In genomic region chr9:131290039-131290766, GRCh38 we compare ENCODE assay signal across 10 cellular contexts. TPM values are rescaled to one million over a fixed set of nuclear protein-coding genes. Genes with fewer than 3 reads are reported as not detected.
DNase-seq lines count a peak whose midpoint lies in the region; ATAC-seq, FAIRE-seq and TF ChIP-seq lines count a peak whose summit lies in the region.
"Had no signal": no experiment of that assay in that cellular context is flagged by ENCODE, and none has a peak within 500 bp of the region (broad histone marks: within the 10 kb centered on the region; RNA-seq: fewer than 3 reads in every experiment).

No MANE protein-coding gene starts in this region.

- SMC1A ChIA-PET in GM12878 (lab: Charles Lee; ENCODE audit: uncharacterized antibody, unreplicated experiment) = no interaction called here

- RAD21 ChIA-PET in GM12878 (lab: Charles Lee; ENCODE audit: unreplicated experiment) = interaction anchor here (1.5 kb wide), 1 partner anchor 46 kb away, joined by 3 read pairs; no protein-coding TSS in a partner anchor

- no peak for TF ChIP-seq RAD21 in GM12878 (IDR thresholded peaks at IDR 0.05; ENCODE audit: insufficient read depth, low read depth, low read length)

- H3K36me3 ChIP-seq in GM12878 (ENCODE audit: control insufficient read depth in 2 of 2, insufficient read depth in 2 of 2, low read length in 1 of 2) = no peaks in the 10 kb centered on the region

- H3K27ac ChIP-seq in GM12878 (ENCODE audit: control insufficient read depth, insufficient read depth) (no peak overlapping the region), right cardiac atrium (ENCODE audit: low read length) (peak overlapping the region; percentile 80)
- H3K27ac ChIP-seq: RWPE1 had no signal

- H3K9ac ChIP-seq in GM12878 (ENCODE audit: control insufficient read depth, insufficient read depth, low read length) = no peak overlapping the region

- no peak for TF ChIP-seq EP300 in GM12878 (IDR thresholded peaks at IDR 0.05; ENCODE audit: borderline replicate concordance in 1 of 2, control insufficient read depth in 1 of 2, low read depth in 2 of 2, low read length in 2 of 2)

- H3K79me2 ChIP-seq in GM12878 (ENCODE audit: control insufficient read depth, insufficient read depth, low read length) = no peaks in the 10 kb centered on the region

- CTCF ChIA-PET in GM12878 (lab: Yijun Ruan, JAX) = no interaction called here

- no peak overlapping the region for H3K4me3 Mint-ChIP-seq in effector memory CD8-positive, alpha-beta T cell
- H3K4me3 Mint-ChIP-seq: mesothelial cell of epicardium had no signal

- no peak overlapping the region for H3K4me2 ChIP-seq in GM12878 (ENCODE audit: control insufficient read depth, insufficient read depth)

- no peak for TF ChIP-seq POLR2A in GM12878 (IDR thresholded peaks at IDR 0.05; ENCODE audit: low read depth, low read length)

- H3K4me1 ChIP-seq in GM12878 (ENCODE audit: control insufficient read depth, insufficient read depth, low read length) = no peaks in the 10 kb centered on the region
- peaks cover 2% of the 10 kb centered on the region for H3K4me1 ChIP-seq in right cardiac atrium (ENCODE audit: control insufficient read depth, insufficient read depth, low read length)

- DNase-seq in G401 (ENCODE audit: low spot score) = peak; percentile 34
- no peak for DNase-seq in GM12878 (ENCODE audit: low read depth, low spot score)
- DNase-seq in right cardiac atrium = peak in 2 of 3 donors; percentile 39 to 68
- DNase-seq in skeletal muscle cell (ENCODE audit: low read depth) = no peak
- no peak for DNase-seq in NCI-H187 treated with DMSO at 0.1 percent for 48 hours (lab: John Stamatoyannopoulos, UW)
- no peak for DNase-seq in UCSD-AML1 (lab: John Stamatoyannopoulos, UW; ENCODE audit: unreplicated experiment)
- DNase-seq in effector memory CD8-positive, alpha-beta T cell = no peak

- H2AFZ ChIP-seq in GM12878 (ENCODE audit: control insufficient read depth, low read depth, low read length) = 0 out of 2 replicates have a peak overlapping the region, but pooled peaks have one; percentile 47

- H3K27me3 Mint-ChIP-seq in effector memory CD8-positive, alpha-beta T cell = no peaks in the 10 kb centered on the region

- TF ChIP-seq CTCF in GM12878 (IDR thresholded peaks at IDR 0.05 in 2 of 3, conservative IDR thresholded peaks at IDR 0.05 in 1 of 3; ENCODE audit: control insufficient read depth in 2 of 3, extremely low read depth in 1 of 3, insufficient read depth in 1 of 3, low read depth in 3 of 3, low read length in 3 of 3) = no peak

- H4K20me1 ChIP-seq in GM12878 (ENCODE audit: control insufficient read depth, insufficient read depth) = no peaks in the 10 kb centered on the region

- in situ Hi-C loops in G401 (cut with HindIII; ENCODE audit: low sequenced_read_pairs) (no loop called here), GM12878 (cut with MboI) (no loop called here)

- POLR2A ChIA-PET in GM12878 (lab: Charles Lee) = no interaction called here

- no peaks in the 10 kb centered on the region for H3K27me3 ChIP-seq in GM12878 (replicated peaks in 1 of 2; ENCODE audit: control insufficient read depth in 2 of 2, insufficient read depth in 2 of 2, low read length in 1 of 2)
- no peaks in the 10 kb centered on the region for H3K27me3 ChIP-seq in right cardiac atrium (ENCODE audit: control insufficient read depth, insufficient read depth)

- no TSS peak for BruUV-seq in GM12878 (replicated peaks; lab: Mats Ljungman, UMichigan)

- no peaks in the 10 kb centered on the region for H3K4me1 Mint-ChIP-seq in effector memory CD8-positive, alpha-beta T cell (ENCODE audit: low read depth in 2 of 2)
- H3K4me1 Mint-ChIP-seq: mesothelial cell of epicardium had no signal

- intact Hi-C loops in GM12878 (cut with micrococcal nuclease; ENCODE audit: unreplicated experiment) = no loop called here
- intact Hi-C loops in right cardiac atrium (cut with DNase I) = no loop called here

- ATAC-seq in GM12878 (no peak), right cardiac atrium (peak; percentile 15 to 43), HG03196 (IDR thresholded peaks at IDR 0.05; ENCODE audit: unreplicated experiment) (no peak)
- ATAC-seq in effector memory CD8-positive, alpha-beta T cell (replicated peaks) = no peak

- H3K9me3 Mint-ChIP-seq in effector memory CD8-positive, alpha-beta T cell = no peaks in the 10 kb centered on the region
- H3K9me3 Mint-ChIP-seq: mesothelial cell of epicardium had no signal

- H3K4me3 ChIP-seq in GM12878 (no peak overlapping the region), right cardiac atrium (ENCODE audit: low read length) (peak overlapping the region; percentile 47), skeletal muscle cell (ENCODE audit: low read depth, low read length) (peak overlapping the region; percentile 46)

- 57% methylated on average over 33 of the region's 34 CpGs for WGBS in GM12878 (ENCODE audit: insufficient coverage, insufficient replicate concordance, low lambda C conversion rate, missing lambda C conversion rate)
- WGBS in right cardiac atrium = 37% methylated on average over 34 of the region's 34 CpGs

- no peak for FAIRE-seq in GM12878 (lab: Jason Lieb, UNC)

- peaks cover 3% of the 10 kb centered on the region for H3K36me3 Mint-ChIP-seq in effector memory CD8-positive, alpha-beta T cell (ENCODE audit: insufficient read depth)
- H3K36me3 Mint-ChIP-seq: mesothelial cell of epicardium had no signal

- H3K27ac Mint-ChIP-seq in effector memory CD8-positive, alpha-beta T cell = no peak overlapping the region
- H3K27ac Mint-ChIP-seq: mesothelial cell of epicardium had no signal

- H3K9me3 ChIP-seq in GM12878 (replicated peaks; ENCODE audit: control insufficient read depth, insufficient read depth, low read length) (no peaks in the 10 kb centered on the region), right cardiac atrium (ENCODE audit: control insufficient read depth, low read length) (no peaks in the 10 kb centered on the region)

TF ChIP-seq in GM12878, 131 proteins besides CTCF, POLR2A, EP300 and RAD21:
- TF ChIP-seq NR2C1 (IDR thresholded peaks at IDR 0.05) (no peak), ZNF24 (IDR thresholded peaks at IDR 0.05) (no peak), POU2F2 (IDR thresholded peaks at IDR 0.05; ENCODE audit: borderline replicate concordance, low read depth, low read length) (no peak), PML (IDR thresholded peaks at IDR 0.05; ENCODE audit: low read length) (no peak), KAT2A (conservative IDR thresholded peaks at IDR 0.05; ENCODE audit: control insufficient read depth, low read depth, low read length) (no peak), POLR2AphosphoS2 (IDR thresholded peaks at IDR 0.05; ENCODE audit: low read depth, low read length) (no peak), PAX5 (IDR thresholded peaks at IDR 0.05; ENCODE audit: borderline replicate concordance, low read depth, low read length) (no peak), POLR2AphosphoS5 (IDR thresholded peaks at IDR 0.05; ENCODE audit: low read length) (no peak), ZZZ3 (IDR thresholded peaks at IDR 0.05; ENCODE audit: control insufficient read depth, insufficient read length, low read depth) (no peak), CHD1 (IDR thresholded peaks at IDR 0.05; ENCODE audit: low read depth, low read length) (no peak)

RNA-seq across cellular contexts. Expression of gene PLPP7, which starts 0.7 kb away (rescaled TPM):
- total RNA-seq in G401 (2014; rRNA removed; shearing (Covaris generic)) = 6.4 and 8.2 TPM in 2 replicates
- not detected in 2 replicates for total RNA-seq in GM12878 (2013; cell fraction: nucleolus; rRNA removed)
- total RNA-seq in GM12878 (2014; rRNA removed) (0.38 and 0.40 TPM in 2 replicates), GM12878 (2014; rRNA removed; fragmentation: Illumina TruSeq; extraction: Trizol) (0.09 and 0.31 TPM in 2 replicates), GM12878 (2021) (0.72 and 0.97 TPM in 2 replicates), right cardiac atrium (100 to 1,000 TPM in 3 of 4 donors, 10 to 100 TPM in 1; 96.3 to 126 (median 106) TPM)
- 0.28 TPM for polyA plus RNA-seq in GM12878 (2011; ENCODE audit: low read depth)
- polyA plus RNA-seq in GM12878 (2011; rRNA removed) (not detected in 2 replicates), GM12878 (2014; fragmentation: Illumina TruSeq; extraction: Trizol) (not detected in 2 replicates), GM12878 (2014; fragmentation: Nextera tagmentation; extraction: Ambion mirVana) (under 1 TPM in 1 of 2 experiments, not detected in 1; 0.05 TPM), GM12878 (2014; rRNA removed) (0.12 and 0.25 TPM in 2 replicates), GM12878 (2016; fragmentation: Nextera tagmentation; extraction: Ambion mirVana) (1 to 10 TPM in 1 of 2 experiments, under 1 TPM in 1; 0.68 to 1.0 TPM), right cardiac atrium (160 TPM)
- polyA plus RNA-seq in GM12878 (2011; cell fraction: cytosol; rRNA removed) = not detected in 2 replicates
- polyA plus RNA-seq in GM12878 (2011; cell fraction: nucleus; rRNA removed) = not detected in 2 replicates
- 0.37 and 0.38 TPM in 2 replicates for polyA plus RNA-seq in GM12878 (2012)
- not detected in 2 replicates for polyA minus RNA-seq in GM12878 (2011; rRNA and poly(A)+ RNA removed)
- polyA minus RNA-seq in GM12878 (2011; cell fraction: cytosol; rRNA and poly(A)+ RNA removed) = not detected in 2 replicates
- polyA minus RNA-seq in GM12878 (2011; cell fraction: nucleus; rRNA and poly(A)+ RNA removed) = not detected in 2 replicates

RNA-seq across cellular contexts. Expression of gene FAM78A, which starts 13.9 kb away (rescaled TPM):
- total RNA-seq in G401 (2014; rRNA removed; shearing (Covaris generic)) = 4.4 and 7.4 TPM in 2 replicates
- total RNA-seq in GM12878 (2013; cell fraction: nucleolus; rRNA removed) = 21.7 and 24.1 TPM in 2 replicates
- 19.2 and 20.1 TPM in 2 replicates for total RNA-seq in GM12878 (2014; rRNA removed)
- 10.5 and 11.0 TPM in 2 replicates for total RNA-seq in GM12878 (2014; rRNA removed; fragmentation: Illumina TruSeq; extraction: Trizol)
- 25.1 and 25.4 TPM in 2 replicates for total RNA-seq in GM12878 (2021)
- polyA plus RNA-seq in GM12878 (2011; ENCODE audit: low read depth) = 4.4 TPM
- 13.7 and 32.5 TPM in 2 replicates for polyA plus RNA-seq in GM12878 (2011; rRNA removed)
- polyA plus RNA-seq in GM12878 (2011; cell fraction: cytosol; rRNA removed) = 31.2 and 49.8 TPM in 2 replicates
- polyA plus RNA-seq in GM12878 (2011; cell fraction: nucleus; rRNA removed) = 42.4 and 44.6 TPM in 2 replicates
- 14.3 and 17.2 TPM in 2 replicates for polyA plus RNA-seq in GM12878 (2012)
- polyA plus RNA-seq in GM12878 (2014; fragmentation: Illumina TruSeq; extraction: Trizol) = 5.4 and 13.4 TPM in 2 replicates
- under 1 TPM; 0.18 to 0.66 TPM for polyA plus RNA-seq in GM12878 (2014; fragmentation: Nextera tagmentation; extraction: Ambion mirVana)
- 19.4 and 23.5 TPM in 2 replicates for polyA plus RNA-seq in GM12878 (2014; rRNA removed)
- polyA plus RNA-seq in GM12878 (2016; fragmentation: Nextera tagmentation; extraction: Ambion mirVana) = 10 to 100 TPM in 1 of 2 experiments, 1 to 10 TPM in 1; 6.7 to 10.1 TPM
- polyA minus RNA-seq in GM12878 (2011; rRNA and poly(A)+ RNA removed) = 21.5 and 25.7 TPM in 2 replicates
- polyA minus RNA-seq in GM12878 (2011; cell fraction: cytosol; rRNA and poly(A)+ RNA removed) = 19.4 and 22.6 TPM in 2 replicates
- 7.4 and 15.1 TPM in 2 replicates for polyA minus RNA-seq in GM12878 (2011; cell fraction: nucleus; rRNA and poly(A)+ RNA removed)
- total RNA-seq in right cardiac atrium = 10 to 100 TPM; 37.9 to 63.8 (median 53.9) TPM
- polyA plus RNA-seq in right cardiac atrium = 50.7 TPM

Comparison
In these comparisons a context has a peak if more than half of its experiments do, and no peak if none do; other contexts are left out.
1. DNase-seq: peak in G401 (single experiment) and right cardiac atrium (2 of 3); none in GM12878 (single experiment), skeletal muscle cell (single experiment), NCI-H187 treated with DMSO at 0.1 percent for 48 hours (single experiment), UCSD-AML1 (single experiment) and effector memory CD8-positive, alpha-beta T cell (0 of 3).
2. ATAC-seq: peak in right cardiac atrium (2 of 2); none in GM12878 (single experiment), effector memory CD8-positive, alpha-beta T cell (single experiment) and HG03196 (single experiment).
3. RNA of gene PLPP7, which starts 0.7 kb away (total RNA-seq): 96.3 to 126 TPM in right cardiac atrium; 6.4 to 8.2 TPM in G401 and 0.09 to 0.97 TPM in GM12878; every median in the first group is over 10 times any median in the second.